Comparison of ENCODE assay signal across 1 cellular context in genomic region chr5:42992035-42992570, GRCh38.
A peak's percentile ranks its signal among the peaks of the same experiment; 100 is the strongest.
TF ChIP-seq lines count a peak whose summit lies in the region.

No MANE protein-coding gene starts in this region.

TF ChIP-seq in HepG2, 621 proteins besides CTCF, POLR2A, EP300 and RAD21 (continued from another document and continues in another):
- TF ChIP-seq ARID5B (CRISPR knock-in tag; IDR thresholded peaks at IDR 0.05) (peak; percentile 24; the same call in 1 of the 2 replicates), ZNF431 (CRISPR knock-in tag; IDR thresholded peaks at IDR 0.05; ENCODE audit: borderline replicate concordance, low read depth) (0 out of 2 replicates have a peak, but pooled peaks have one; percentile 39), SOX13 (IDR thresholded peaks at IDR 0.05) (no peak), SOX13 (CRISPR knock-in tag; conservative IDR thresholded peaks at IDR 0.05 in 1 of 2, IDR thresholded peaks at IDR 0.05 in 1 of 2) (0 out of 4 replicates have a peak, but pooled peaks of 1 of the 2 experiments have one; percentile 5), CBX2 (IDR thresholded peaks at IDR 0.05; ENCODE audit: low read depth, low read length) (no peak), CBX2 (CRISPR knock-in tag; IDR thresholded peaks at IDR 0.05; ENCODE audit: low read depth) (no peak), PBX3 (CRISPR knock-in tag; IDR thresholded peaks at IDR 0.05; ENCODE audit: borderline replicate concordance) (no peak), PAF1 (CRISPR knock-in tag; IDR thresholded peaks at IDR 0.05) (no peak), ZMYM3 (CRISPR knock-in tag; IDR thresholded peaks at IDR 0.05) (peak; percentile 43; the same call in 1 of the 2 replicates), ELF1 (CRISPR knock-in tag; IDR thresholded peaks at IDR 0.05) (no peak), NCOA2 (CRISPR knock-in tag; IDR thresholded peaks at IDR 0.05) (peak; percentile 16; the same call in 1 of the 2 replicates), ZNF589 (CRISPR knock-in tag; conservative IDR thresholded peaks at IDR 0.05) (0 out of 2 replicates have a peak, but pooled peaks have one; percentile 27), PRDM15 (CRISPR knock-in tag; IDR thresholded peaks at IDR 0.05) (no peak), MED1 (CRISPR knock-in tag; IDR thresholded peaks at IDR 0.05) (peak; percentile 46), MAF1 (CRISPR knock-in tag; IDR thresholded peaks at IDR 0.05; ENCODE audit: borderline replicate concordance) (no peak), ATF3 (CRISPR knock-in tag; IDR thresholded peaks at IDR 0.05) (no peak), ZNF709 (CRISPR knock-in tag; IDR thresholded peaks at IDR 0.05) (no peak), ZC3H13 (CRISPR knock-in tag; IDR thresholded peaks at IDR 0.05) (0 out of 2 replicates have a peak, but pooled peaks have one; percentile 27), ZNF816 (CRISPR knock-in tag; IDR thresholded peaks at IDR 0.05; ENCODE audit: borderline replicate concordance) (peak; percentile 49; the same call in 1 of the 2 replicates), LCORL (IDR thresholded peaks at IDR 0.05) (no peak), LCORL (CRISPR knock-in tag; IDR thresholded peaks at IDR 0.05) (peak; percentile 48; the same call in 1 of the 2 replicates), THRA (CRISPR knock-in tag; IDR thresholded peaks at IDR 0.05; ENCODE audit: borderline replicate concordance) (no peak), ZNF160 (CRISPR knock-in tag; IDR thresholded peaks at IDR 0.05) (no peak), SNAPC5 (CRISPR knock-in tag; IDR thresholded peaks at IDR 0.05; ENCODE audit: borderline replicate concordance) (no peak), ZBTB40 (IDR thresholded peaks at IDR 0.05) (no peak), ZBTB40 (CRISPR knock-in tag; IDR thresholded peaks at IDR 0.05) (0 out of 2 replicates have a peak, but pooled peaks have one; percentile 30), KDM5B (CRISPR knock-in tag; IDR thresholded peaks at IDR 0.05; ENCODE audit: borderline replicate concordance) (peak; percentile 11; the same call in 1 of the 2 replicates), POLR2AphosphoS5 (IDR thresholded peaks at IDR 0.05; ENCODE audit: low read depth, low read length) (peak; percentile 47), JUND (CRISPR knock-in tag; IDR thresholded peaks at IDR 0.05) (0 out of 2 replicates have a peak, but pooled peaks have one; percentile 8), THAP11 (CRISPR knock-in tag; IDR thresholded peaks at IDR 0.05) (peak; percentile 47; the same call in 1 of the 2 replicates), MAX (IDR thresholded peaks at IDR 0.05) (peak; percentile 60), ZNF264 (CRISPR knock-in tag; IDR thresholded peaks at IDR 0.05) (no peak), CBX5 (CRISPR knock-in tag; IDR thresholded peaks at IDR 0.05; ENCODE audit: borderline replicate concordance) (no peak), ZFY (CRISPR knock-in tag; IDR thresholded peaks at IDR 0.05) (peak; percentile 54; the same call in 1 of the 2 replicates), HDAC1 (CRISPR knock-in tag; IDR thresholded peaks at IDR 0.05) (peak; percentile 70; the same call in 1 of the 2 replicates), KDM2A (CRISPR knock-in tag; IDR thresholded peaks at IDR 0.05; ENCODE audit: borderline replicate concordance, low read depth) (peak; percentile 44; the same call in 1 of the 2 replicates), GZF1 (CRISPR knock-in tag; IDR thresholded peaks at IDR 0.05) (no peak), FOSL1 (CRISPR knock-in tag; IDR thresholded peaks at IDR 0.05; ENCODE audit: borderline replicate concordance) (no peak), SCMH1 (CRISPR knock-in tag; IDR thresholded peaks at IDR 0.05; ENCODE audit: borderline replicate concordance) (no peak), GLI4 (CRISPR knock-in tag; IDR thresholded peaks at IDR 0.05; ENCODE audit: borderline replicate concordance) (no peak), KAT2B (IDR thresholded peaks at IDR 0.05; ENCODE audit: borderline replicate concordance, low read depth, low read length) (no peak), DR1 (CRISPR knock-in tag; IDR thresholded peaks at IDR 0.05) (no peak), HOXA9 (CRISPR knock-in tag; IDR thresholded peaks at IDR 0.05; ENCODE audit: borderline replicate concordance) (no peak), ZNF430 (CRISPR knock-in tag; IDR thresholded peaks at IDR 0.05) (no peak)
